In genomic region chr6:34571388-34571787, GRCh38 we compare ENCODE assay signal across 29 cellular contexts. TPM values are rescaled to one million over a fixed set of nuclear protein-coding genes. Genes with fewer than 3 reads are reported as not detected.
A peak's percentile ranks its signal among the peaks of the same experiment; 100 is the strongest.
DNase-seq lines count a peak whose midpoint lies in the region; ATAC-seq and TF ChIP-seq lines count a peak whose summit lies in the region.
"Had no signal": no experiment of that assay in that cellular context is flagged by ENCODE, and none has a peak within 500 bp of the region (broad histone marks: within the 10 kb centered on the region; RNA-seq: fewer than 3 reads in every experiment).

No MANE protein-coding gene starts in this region.

- no peaks in the 10 kb centered on the region for H3K23me2 ChIP-seq in H9 (ENCODE audit: insufficient read length, low read depth, low read length, poor library complexity, severe bottlenecking)

- H3K4ac ChIP-seq in H9 (ENCODE audit: low read depth, low read length) (no peak overlapping the region), neuronal stem cell (ENCODE audit: low read length) (no peak overlapping the region)

- H3K27me3 ChIP-seq in H9 (ENCODE audit: insufficient read depth, low read length), result no peaks in the 10 kb centered on the region
- no peaks in the 10 kb centered on the region for H3K27me3 ChIP-seq in neuronal stem cell (ENCODE audit: control insufficient read depth in 3 of 3, insufficient read depth in 3 of 3, low read depth in 1 of 3, low read length in 3 of 3)
- H3K27me3 ChIP-seq: BLaER1 treated with 17β-estradiol and CSF1 and Interleukin-3, amounts not matched to agents 10 nM and 100 nM; SJCRH30 had no signal

- H2AFZ ChIP-seq in H9 (ENCODE audit: low read length), result no peak overlapping the region
- H2AFZ ChIP-seq in neuronal stem cell (ENCODE audit: low read length), result no peak overlapping the region

- H3K14ac ChIP-seq in H9 (ENCODE audit: insufficient read depth, low read length) (no peak overlapping the region; the same call in 1 of the 2 replicates), neuronal stem cell (ENCODE audit: low read length) (no peak overlapping the region)

- H3K27me3 Mint-ChIP-seq in H9 (ENCODE audit: low read depth), result no peaks in the 10 kb centered on the region; the same call in 1 of the 2 replicates
- H3K27me3 Mint-ChIP-seq in central memory CD8-positive, alpha-beta T cell, result peaks cover 30% of the 10 kb centered on the region
- peaks cover 8% of the 10 kb centered on the region for H3K27me3 Mint-ChIP-seq in activated naive CD4-positive, alpha-beta T cell treated with anti-CD3 and anti-CD28 coated beads, Interleukin-2, amount 10 ng/mL, durations not matched to agents 7 days and 5 days

- ATAC-seq in Right ventricle myocardium superior (ENCODE audit: poor library complexity) (no peak), left ventricle myocardium superior (no peak)
- ATAC-seq in central memory CD8-positive, alpha-beta T cell (replicated peaks; ENCODE audit: extremely low read depth, poor library complexity, severe bottlenecking), result no peak
- ATAC-seq: PC-3 had no signal

- H3K9me3 Mint-ChIP-seq in H9, result no peaks in the 10 kb centered on the region; a peak in 1 of 5 replicates
- no peaks in the 10 kb centered on the region for H3K9me3 Mint-ChIP-seq in central memory CD8-positive, alpha-beta T cell
- no peaks in the 10 kb centered on the region for H3K9me3 Mint-ChIP-seq in activated naive CD4-positive, alpha-beta T cell treated with anti-CD3 and anti-CD28 coated beads, Interleukin-2, amount 10 ng/mL, durations not matched to agents 7 days and 5 days
- H3K9me3 Mint-ChIP-seq: HFFc6 had no signal

- H2BK120ac ChIP-seq in H9 (ENCODE audit: low read depth, low read length, poor library complexity, severe bottlenecking), result no peak overlapping the region
- no peak overlapping the region for H2BK120ac ChIP-seq in neuronal stem cell (ENCODE audit: low read depth, low read length)

- no peak overlapping the region for H3K56ac ChIP-seq in H9 (ENCODE audit: insufficient read length, low read depth, low read length)

- no peak overlapping the region for H2AK5ac ChIP-seq in H9 (ENCODE audit: insufficient read length, low read length)
- H2AK5ac ChIP-seq in neuronal stem cell (ENCODE audit: low read depth, low read length), result peak overlapping the region; percentile 50

- H3K4me3 ChIP-seq in neuronal stem cell (ENCODE audit: low read length in 2 of 2), result no peak overlapping the region
- H3K4me3 ChIP-seq: BLaER1 treated with 17β-estradiol and CSF1 and Interleukin-3, amounts not matched to agents 10 nM and 100 nM; HAP-1; SJCRH30 had no signal

- H3K4me1 Mint-ChIP-seq in H9, result peaks cover 35 to 49% of the 10 kb centered on the region in 2 experiments
- peaks cover 5% of the 10 kb centered on the region for H3K4me1 Mint-ChIP-seq in central memory CD8-positive, alpha-beta T cell
- peaks cover 2% of the 10 kb centered on the region for H3K4me1 Mint-ChIP-seq in activated naive CD4-positive, alpha-beta T cell treated with anti-CD3 and anti-CD28 coated beads, Interleukin-2, amount 10 ng/mL, durations not matched to agents 7 days and 5 days

- no peak overlapping the region for H2BK15ac ChIP-seq in H9 (ENCODE audit: low read depth, low read length)
- no peak overlapping the region for H2BK15ac ChIP-seq in neuronal stem cell (ENCODE audit: low read length)

- peaks cover 0 to 4% (median 0%) of the 10 kb centered on the region in 3 experiments; a peak in 2 of 7 replicates for H3K36me3 Mint-ChIP-seq in H9 (ENCODE audit: insufficient read depth in 1 of 3, low read depth in 3 of 3)
- peaks cover 8% of the 10 kb centered on the region for H3K36me3 Mint-ChIP-seq in central memory CD8-positive, alpha-beta T cell (ENCODE audit: insufficient read depth)
- H3K36me3 Mint-ChIP-seq in activated naive CD4-positive, alpha-beta T cell treated with anti-CD3 and anti-CD28 coated beads, Interleukin-2, amount 10 ng/mL, durations not matched to agents 7 days and 5 days, result no peaks in the 10 kb centered on the region
- H3K36me3 Mint-ChIP-seq: CD4-positive, alpha-beta memory T cell had no signal

- H4K5ac ChIP-seq in H9 (ENCODE audit: insufficient read length, low read depth, low read length), result no peak overlapping the region

- H4K20me1 ChIP-seq in H9 (ENCODE audit: control insufficient read depth, insufficient read depth, insufficient read length), result no peaks in the 10 kb centered on the region

- no peak for TF ChIP-seq CTCF in H9 (conservative IDR thresholded peaks at IDR 0.05)

- H3K18ac ChIP-seq in H9 (ENCODE audit: insufficient read length, low read depth, low read length) (no peak overlapping the region), neuronal stem cell (ENCODE audit: low read length) (peak overlapping the region; percentile 68)

- H3K4me3 Mint-ChIP-seq in H9, result no peak overlapping the region
- no peak overlapping the region for H3K4me3 Mint-ChIP-seq in central memory CD8-positive, alpha-beta T cell
- no peak overlapping the region for H3K4me3 Mint-ChIP-seq in activated naive CD4-positive, alpha-beta T cell treated with anti-CD3 and anti-CD28 coated beads, Interleukin-2, amount 10 ng/mL, durations not matched to agents 7 days and 5 days
- H3K4me3 Mint-ChIP-seq: CD4-positive, alpha-beta memory T cell; HFFc6 had no signal

- CTCF ChIA-PET in activated naive CD4-positive, alpha-beta T cell treated with anti-CD3 and anti-CD28 coated beads, Interleukin-2, amount 10 ng/mL, durations not matched to agents 7 days and 5 days (lab: Charles Lee), result no interaction called here

- DNase-seq in Right ventricle myocardium superior (peak; percentile 59), left ventricle myocardium superior (no peak), H9 (no peak), neuronal stem cell (ENCODE audit: low spot score) (no peak), midbrain (lab: John Stamatoyannopoulos, UW) (no peak)
- DNase-seq in central memory CD8-positive, alpha-beta T cell (ENCODE audit: low spot score in 2 of 2), result no peak
- DNase-seq in activated naive CD4-positive, alpha-beta T cell treated with anti-CD3 and anti-CD28 coated beads, Interleukin-2, amount 10 ng/mL, durations not matched to agents 7 days and 5 days, result no peak
- DNase-seq: 8988T; ACHN; CD4-positive, alpha-beta memory T cell; COR-L47; HFFc6; KBM-7; MV-4-11; NCI-H1105; NCI-H1436 treated with DMSO at 0.1 percent for 48 hours; NCI-H187 treated with DMSO at 0.1 percent for 48 hours; NCI-H2107; NCI-H524; NCI-H748 treated with DMSO at 0.1 percent for 48 hours; NK-92 treated with Interleukin-12 subunit alpha and Interleukin-12 subunit beta, amount 100 ng/mL, for 24 hours; PC-3; SJCRH30 had no signal

- H4K91ac ChIP-seq in H9 (ENCODE audit: insufficient read length, low read depth, low read length) (no peak overlapping the region), neuronal stem cell (ENCODE audit: low read depth, low read length, poor library complexity) (no peak overlapping the region)

- H3K27ac ChIP-seq in H9 (ENCODE audit: insufficient read length, low read depth, low read length), result no peak overlapping the region
- no peak overlapping the region for H3K27ac ChIP-seq in neuronal stem cell (replicated peaks; ENCODE audit: low read length)
- H3K27ac ChIP-seq: BLaER1 treated with 17β-estradiol and CSF1 and Interleukin-3, amounts not matched to agents 10 nM and 100 nM; SJCRH30 had no signal

- H3K36me3 ChIP-seq in neuronal stem cell (replicated peaks in 1 of 2; ENCODE audit: control insufficient read depth in 2 of 2, insufficient read depth in 2 of 2, low read length in 2 of 2), result no peaks in the 10 kb centered on the region
- H3K36me3 ChIP-seq: BLaER1 treated with 17β-estradiol and CSF1 and Interleukin-3, amounts not matched to agents 10 nM and 100 nM; HAP-1; SJCRH30 had no signal

- H2BK5ac ChIP-seq in H9 (ENCODE audit: insufficient read length, low read length) (no peak overlapping the region), neuronal stem cell (ENCODE audit: low read length) (no peak overlapping the region)

- H3K4me1 ChIP-seq in H9 (ENCODE audit: insufficient read depth, low read length) (no peaks in the 10 kb centered on the region; the same call in 1 of the 2 replicates), neuronal stem cell (ENCODE audit: control insufficient read depth in 2 of 2, insufficient read depth in 1 of 2, low read depth in 1 of 2, low read length in 2 of 2) (peaks cover 9 to 12% of the 10 kb centered on the region in 2 donors)
- H3K4me1 ChIP-seq: HAP-1, SJCRH30 had no signal

- H2BK20ac ChIP-seq in H9 (ENCODE audit: low read depth, low read length, poor library complexity, severe bottlenecking), result no peak overlapping the region

- H3K79me2 ChIP-seq in H9 (ENCODE audit: insufficient read depth, low read length), result no peaks in the 10 kb centered on the region

- intact Hi-C loops in Right ventricle myocardium superior (cut with DNase I) (no loop called here), left ventricle myocardium superior (cut with micrococcal nuclease) (no loop called here)

- H4K8ac ChIP-seq in H9 (replicated peaks; ENCODE audit: insufficient read length, low read depth, low read length), result no peak overlapping the region
- no peak overlapping the region for H4K8ac ChIP-seq in neuronal stem cell (ENCODE audit: low read depth, low read length)

- H3K9ac ChIP-seq in H9 (ENCODE audit: extremely low read depth, insufficient read length, low read length) (no peak overlapping the region), neuronal stem cell (ENCODE audit: low read depth, low read length, poor library complexity) (no peak overlapping the region)
- H3K9ac ChIP-seq: BLaER1 treated with 17β-estradiol and CSF1 and Interleukin-3, amounts not matched to agents 10 nM and 100 nM had no signal

- H3K4me2 ChIP-seq in H9 (ENCODE audit: insufficient read depth, insufficient read length, low read length), result no peak overlapping the region
- no peak overlapping the region for H3K4me2 ChIP-seq in neuronal stem cell (ENCODE audit: insufficient read depth, low read length, poor library complexity, severe bottlenecking)
- H3K4me2 ChIP-seq: BLaER1 treated with 17β-estradiol and CSF1 and Interleukin-3, amounts not matched to agents 10 nM and 100 nM had no signal

- H3K27ac Mint-ChIP-seq in H9, result peak overlapping the region in 2 of 3 experiments; percentile 33 to 52; a peak in 1 of 7 replicates
- H3K27ac Mint-ChIP-seq in central memory CD8-positive, alpha-beta T cell (ENCODE audit: low read depth), result peak overlapping the region; percentile 63
- H3K27ac Mint-ChIP-seq in activated naive CD4-positive, alpha-beta T cell treated with anti-CD3 and anti-CD28 coated beads, Interleukin-2, amount 10 ng/mL, durations not matched to agents 7 days and 5 days, result no peak overlapping the region
- H3K27ac Mint-ChIP-seq: HFFc6 had no signal

- no peak overlapping the region for H3T11ph ChIP-seq in H9 (ENCODE audit: low read length)

- no peaks in the 10 kb centered on the region for H3K9me3 ChIP-seq in H9 (ENCODE audit: control insufficient read depth, low read depth, low read length)
- H3K9me3 ChIP-seq in neuronal stem cell (replicated peaks in 1 of 2; ENCODE audit: control insufficient read depth in 2 of 2, insufficient read depth in 1 of 2, low read depth in 1 of 2, low read length in 2 of 2), result peaks cover 0 to 1% of the 10 kb centered on the region in 2 donors
- H3K9me3 ChIP-seq: BLaER1 treated with 17β-estradiol and CSF1 and Interleukin-3, amounts not matched to agents 10 nM and 100 nM; HAP-1; SJCRH30 had no signal

- H3K79me1 ChIP-seq in H9 (ENCODE audit: insufficient read depth, low read depth, low read length, poor library complexity, severe bottlenecking), result no peaks in the 10 kb centered on the region
- H3K79me1 ChIP-seq in neuronal stem cell (ENCODE audit: low read depth, low read length), result no peaks in the 10 kb centered on the region

- H3K23ac ChIP-seq in H9 (ENCODE audit: insufficient read length, low read depth, low read length), result no peak overlapping the region
- H3K23ac ChIP-seq in neuronal stem cell (ENCODE audit: low read depth, low read length, poor library complexity), result no peak overlapping the region

- H2BK12ac ChIP-seq in H9 (ENCODE audit: insufficient read length, low read depth, low read length) (no peak overlapping the region), neuronal stem cell (ENCODE audit: low read length) (no peak overlapping the region)

- WGBS in H9 (ENCODE audit: extremely low coverage, insufficient read length, low lambda C conversion rate), result no CpG with 5 or more reads among the region's 9 CpGs
- WGBS in neuronal stem cell (ENCODE audit: extremely low coverage in 2 of 2, insufficient read length in 2 of 2, insufficient replicate concordance in 1 of 2), 2 donors, result no CpG with 5 or more reads among the region's 9 CpGs

RNA-seq across cellular contexts. Expression of gene SPDEF, which starts 15.3 kb away (rescaled TPM):
- not detected for total RNA-seq in Right ventricle myocardium superior
- total RNA-seq in left ventricle myocardium superior, result not detected
- 0.15 and 0.22 TPM in 2 replicates for total RNA-seq in H9 (2021)
- polyA plus RNA-seq in neuronal stem cell (2013, experiment 1 of 2), result 0.18 TPM
- 0.18 TPM for polyA plus RNA-seq in neuronal stem cell (2013, experiment 2 of 2)
- total RNA-seq: CD4-positive, alpha-beta memory T cell; Daoy; G401; HFFc6; LHCN-M2; MCF 10A; SJCRH30 had no signal
- polyA plus RNA-seq: CD4-positive, alpha-beta memory T cell had no signal
